ENCODE assay signal across 8 cellular contexts in genomic region chr6:107957909-107958688, GRCh38. TPM values are rescaled to one million over a fixed set of nuclear protein-coding genes. Genes with fewer than 3 reads are reported as not detected.
DNase-seq lines count a peak whose midpoint lies in the region; ATAC-seq and TF ChIP-seq lines count a peak whose summit lies in the region.

TSS of gene SEC63 (minus strand) at chr6:107958208. CDS start at chr6:107958009, 199 bp downstream.

- intact Hi-C loops in natural killer cell (cut with micrococcal nuclease): loop anchor here (5.0 kb wide), 1 partner anchor 136 kb away; the partner anchor contains the start of gene SCML4

- peaks cover 6% of the 10 kb centered on the region for H3K4me1 Mint-ChIP-seq in activated T-helper 17 cell treated with anti-CD3 and anti-CD28 coated beads, Interleukin-2, amount 50 U/mL, for 72 hours
- H3K4me1 Mint-ChIP-seq in natural killer cell: peaks cover 18 to 29% of the 10 kb centered on the region in 2 donors

- H3K4me2 ChIP-seq in fibroblast of lung (ENCODE audit: extremely low read depth, insufficient read depth, low read length): peak within 1 kb of the TSS; percentile 81

- H3K27ac ChIP-seq in RWPE1 (peak within 1 kb of the TSS; percentile 91), fibroblast of lung (ENCODE audit: insufficient read depth, low read length) (peak within 1 kb of the TSS; percentile 86)

- peak; percentile 98 for ATAC-seq in activated T-helper 17 cell treated with anti-CD3 and anti-CD28 coated beads, Interleukin-2, amount 50 U/mL, for 72 hours (replicated peaks)
- ATAC-seq in natural killer cell: peak; percentile 96 to 100 (median 98)

- H3K9me3 ChIP-seq in fibroblast of lung (ENCODE audit: control insufficient read depth, insufficient read depth, low read depth, low read length): no peaks in the 10 kb centered on the region

- no peaks in the 10 kb centered on the region for H3K4me1 ChIP-seq in fibroblast of lung (ENCODE audit: control insufficient read depth, extremely low read depth, insufficient read depth, low read length)

- DNase-seq in EL (peak; percentile 98), H4 (ENCODE audit: low spot score) (peak; percentile 88), LoVo (ENCODE audit: low spot score) (peak; percentile 96), RWPE1 (ENCODE audit: low spot score) (peak; percentile 95), fibroblast of lung (ENCODE audit: low read depth in 2 of 2) (peak; percentile 93 to 96), natural killer cell (peak; percentile 96)
- DNase-seq in stimulated activated naive CD4-positive, alpha-beta T cell (lab: John Stamatoyannopoulos, UW): peak; percentile 93 to 96 (median 96)

- peaks cover 30% of the 10 kb centered on the region for H3K36me3 Mint-ChIP-seq in activated T-helper 17 cell treated with anti-CD3 and anti-CD28 coated beads, Interleukin-2, amount 50 U/mL, for 72 hours (ENCODE audit: low read depth)
- peaks cover 6% of the 10 kb centered on the region for H3K36me3 Mint-ChIP-seq in natural killer cell

- H3K36me3 ChIP-seq in fibroblast of lung (ENCODE audit: control insufficient read depth, insufficient read depth, low read length): peaks cover 2% of the 10 kb centered on the region

- H3K79me2 ChIP-seq in fibroblast of lung (ENCODE audit: control insufficient read depth, insufficient read depth, low read length): peaks cover 40% of the 10 kb centered on the region

- no peaks in the 10 kb centered on the region for H3K27me3 Mint-ChIP-seq in activated T-helper 17 cell treated with anti-CD3 and anti-CD28 coated beads, Interleukin-2, amount 50 U/mL, for 72 hours
- H3K27me3 Mint-ChIP-seq in natural killer cell (ENCODE audit: low read depth in 2 of 2): no peaks in the 10 kb centered on the region

- no peaks in the 10 kb centered on the region for H3K27me3 ChIP-seq in fibroblast of lung (ENCODE audit: control insufficient read depth, insufficient read depth, low read length)

- peak within 1 kb of the TSS; percentile 98 for H3K4me3 Mint-ChIP-seq in activated T-helper 17 cell treated with anti-CD3 and anti-CD28 coated beads, Interleukin-2, amount 50 U/mL, for 72 hours
- H3K4me3 Mint-ChIP-seq in natural killer cell: peak within 1 kb of the TSS; percentile 99

- H3K9me3 Mint-ChIP-seq in activated T-helper 17 cell treated with anti-CD3 and anti-CD28 coated beads, Interleukin-2, amount 50 U/mL, for 72 hours: no peaks in the 10 kb centered on the region
- no peaks in the 10 kb centered on the region for H3K9me3 Mint-ChIP-seq in natural killer cell

- H3K4me3 ChIP-seq in fibroblast of lung (replicated peaks in 1 of 4; ENCODE audit: control extremely low read depth in 1 of 4, insufficient read depth in 1 of 4, low read depth in 3 of 4, low read length in 4 of 4): peak within 1 kb of the TSS; percentile 60 to 98 (median 78)

- H3K27ac Mint-ChIP-seq in activated T-helper 17 cell treated with anti-CD3 and anti-CD28 coated beads, Interleukin-2, amount 50 U/mL, for 72 hours: peak within 1 kb of the TSS; percentile 99
- peak within 1 kb of the TSS; percentile 92 to 93 for H3K27ac Mint-ChIP-seq in natural killer cell

- CTCF ChIA-PET in RWPE1 (lab: Yijun Ruan, JAX): no interaction called here

- peak within 1 kb of the TSS; percentile 97 for H3K9ac ChIP-seq in fibroblast of lung (ENCODE audit: insufficient read depth, low read length)

- POLR2A ChIA-PET in RWPE1 (lab: Yijun Ruan, JAX; ENCODE audit: low non-redundant PET): no interaction called here

- TF ChIP-seq CTCF in RWPE1 (conservative IDR thresholded peaks at IDR 0.05; ENCODE audit: low read depth) (no peak), fibroblast of lung (conservative IDR thresholded peaks at IDR 0.05 in 1 of 2, IDR thresholded peaks at IDR 0.05 in 1 of 2; ENCODE audit: low read depth in 1 of 2, low read length in 2 of 2) (no peak), natural killer cell (IDR thresholded peaks at IDR 0.05) (no peak)

- H4K20me1 ChIP-seq in fibroblast of lung (ENCODE audit: control insufficient read depth, extremely low read depth, insufficient read depth, low read length): no peaks in the 10 kb centered on the region

- H2AFZ ChIP-seq in fibroblast of lung (ENCODE audit: low read length): peak within 1 kb of the TSS; percentile 91

RNA-seq across cellular contexts. Expression of gene SEC63, which starts in this region (rescaled TPM):
- total RNA-seq in H4 (2014; rRNA removed; shearing (Covaris generic)): 6.6 and 15.4 TPM in 2 replicates
- total RNA-seq in activated T-helper 17 cell treated with anti-CD3 and anti-CD28 coated beads, Interleukin-2, amount 50 U/mL, for 72 hours: 10 to 100 TPM; 72.6 to 88.0 TPM
- 25.7 and 34.2 TPM in 2 replicates for total RNA-seq in fibroblast of lung
- 51.8 and 82.7 TPM in 2 replicates for polyA plus RNA-seq in fibroblast of lung
- polyA plus RNA-seq in fibroblast of lung (2012): 71.8 and 109 TPM in 2 replicates
- polyA minus RNA-seq in fibroblast of lung (ENCODE audit: low replicate concordance): 1.4 and 1.5 TPM in 2 replicates
- total RNA-seq in natural killer cell: 100 to 1,000 TPM in 1 of 3 donors, 10 to 100 TPM in 2; 84.4 to 104 (median 90.4) TPM

Comparison
In these comparisons a context has a peak if more than half of its experiments do, and no peak if none do; other contexts are left out.
1. Peak in every context shown above with its lines: DNase-seq, ATAC-seq, H3K4me3 ChIP-seq and H3K27ac ChIP-seq.